Comparison of ENCODE assay signal across 11 cellular contexts in genomic region chr4:29128810-29129209, GRCh38.
"Had no signal": no experiment of that assay in that cellular context is flagged by ENCODE, and none has a peak within 500 bp of the region (broad histone marks: within the 10 kb centered on the region; RNA-seq: fewer than 3 reads in every experiment).

No MANE protein-coding gene starts in this region.

- H3K4me3 ChIP-seq: GM23248, GM23338, HAP-1 had no signal

- H3K9me3 ChIP-seq: HAP-1 had no signal

- H3K4me2 ChIP-seq: GM23338 had no signal

- ATAC-seq: GM23338, HCT116 had no signal

- H3K36me3 ChIP-seq: HAP-1 had no signal

- H3K27ac ChIP-seq: GM23248 had no signal

- H3K9ac ChIP-seq: GM23248 had no signal

- H2AFZ ChIP-seq: GM23248, GM23338 had no signal

- DNase-seq: GM23248, GOT3, H7, H9, HCEC 1CT, HFFc6 had no signal

- FAIRE-seq: H1, H54 had no signal
